ENCODE assay signal across 8 cellular contexts in genomic region chr2:171161425-171162289, GRCh38. TPM values are rescaled to one million over a fixed set of nuclear protein-coding genes. Genes with fewer than 3 reads are reported as not detected.
DNase-seq lines count a peak whose midpoint lies in the region; ATAC-seq and TF ChIP-seq lines count a peak whose summit lies in the region.

No MANE protein-coding gene starts in this region.

- H3K36me3 ChIP-seq in thyroid gland, result no peaks in the 10 kb centered on the region

- no peak for ATAC-seq in activated T-cell treated with anti-CD3 and anti-CD28 coated beads, Interleukin-2, amount 50 U/mL, for 4 hours
- ATAC-seq in activated naive CD8-positive, alpha-beta T cell treated with anti-CD3 and anti-CD28 coated beads, Interleukin-2, amount 50 U/mL, for 24 hours, result no peak
- no peak for ATAC-seq in GM21526 (IDR thresholded peaks at IDR 0.05; ENCODE audit: low FRiP score, unreplicated experiment)

- TF ChIP-seq POLR2A in thyroid gland (IDR thresholded peaks at IDR 0.05), result no peak

- no peaks in the 10 kb centered on the region for H3K27me3 Mint-ChIP-seq in activated T-cell treated with anti-CD3 and anti-CD28 coated beads, Interleukin-2, amount 50 U/mL, for 4 hours (ENCODE audit: low read depth)
- H3K27me3 Mint-ChIP-seq in activated naive CD8-positive, alpha-beta T cell treated with anti-CD3 and anti-CD28 coated beads, Interleukin-2, amount 50 U/mL, for 24 hours, result peaks cover 5% of the 10 kb centered on the region

- TF ChIP-seq CTCF in thyroid gland (IDR thresholded peaks at IDR 0.05), result no peak

- WGBS in thyroid gland, 2 donors, result 32 to 37% methylated on average over 12 of the region's 12 CpGs

- no peak for DNase-seq in activated T-cell treated with anti-CD3 and anti-CD28 coated beads, Interleukin-2, amount 50 U/mL, for 4 hours
- no peak for DNase-seq in activated T-cell treated with anti-CD3 and anti-CD28 coated beads, Interleukin-2, amount 50 U/mL, for 48 hours
- no peak for DNase-seq in activated naive CD8-positive, alpha-beta T cell treated with anti-CD3 and anti-CD28 coated beads, Interleukin-2, amount 50 U/mL, for 24 hours
- no peak for DNase-seq in thyroid gland
- DNase-seq in amniotic stem cell (lab: John Stamatoyannopoulos, UW), result no peak
- DNase-seq in EL, result no peak

- H3K27ac ChIP-seq in layer of hippocampus (ENCODE audit: low read depth, low read length) (peak overlapping the region; percentile 91), thyroid gland (peak overlapping the region; percentile 86 to 98 (median 86))

- H3K9me3 ChIP-seq in thyroid gland, result no peaks in the 10 kb centered on the region

- H3K4me3 ChIP-seq in thyroid gland (replicated peaks in 1 of 3), result peak overlapping the region; percentile 18 to 71 (median 66)

- H3K36me3 Mint-ChIP-seq in activated T-cell treated with anti-CD3 and anti-CD28 coated beads, Interleukin-2, amount 50 U/mL, for 4 hours (ENCODE audit: insufficient read depth), result peaks cover 2% of the 10 kb centered on the region
- H3K36me3 Mint-ChIP-seq in activated naive CD8-positive, alpha-beta T cell treated with anti-CD3 and anti-CD28 coated beads, Interleukin-2, amount 50 U/mL, for 24 hours (ENCODE audit: low read depth), result no peaks in the 10 kb centered on the region

- peak overlapping the region; percentile 88 for H3K4me3 Mint-ChIP-seq in activated T-cell treated with anti-CD3 and anti-CD28 coated beads, Interleukin-2, amount 50 U/mL, for 4 hours
- peak overlapping the region; percentile 88 for H3K4me3 Mint-ChIP-seq in activated naive CD8-positive, alpha-beta T cell treated with anti-CD3 and anti-CD28 coated beads, Interleukin-2, amount 50 U/mL, for 24 hours

- intact Hi-C loops in thyroid gland (cut with DNase I), result loop anchor here (5.0 to 10.0 kb wide), 2 partner anchors 194 to 253 kb away; no protein-coding TSS in a partner anchor

- peak overlapping the region; percentile 90 for H3K27ac Mint-ChIP-seq in activated naive CD8-positive, alpha-beta T cell treated with anti-CD3 and anti-CD28 coated beads, Interleukin-2, amount 50 U/mL, for 24 hours

- peaks cover 0 to 8% of the 10 kb centered on the region in 2 donors for H3K4me1 ChIP-seq in thyroid gland

- no peaks in the 10 kb centered on the region for H3K9me3 Mint-ChIP-seq in activated T-cell treated with anti-CD3 and anti-CD28 coated beads, Interleukin-2, amount 50 U/mL, for 4 hours
- no peaks in the 10 kb centered on the region for H3K9me3 Mint-ChIP-seq in activated naive CD8-positive, alpha-beta T cell treated with anti-CD3 and anti-CD28 coated beads, Interleukin-2, amount 50 U/mL, for 24 hours

- H3K4me1 Mint-ChIP-seq in activated T-cell treated with anti-CD3 and anti-CD28 coated beads, Interleukin-2, amount 50 U/mL, for 4 hours (ENCODE audit: low read depth), result peaks cover 49% of the 10 kb centered on the region
- H3K4me1 Mint-ChIP-seq in activated naive CD8-positive, alpha-beta T cell treated with anti-CD3 and anti-CD28 coated beads, Interleukin-2, amount 50 U/mL, for 24 hours, result peaks cover 51% of the 10 kb centered on the region

- H3K27me3 ChIP-seq in layer of hippocampus (ENCODE audit: control insufficient read depth, insufficient read depth, low read length), result no peaks in the 10 kb centered on the region
- H3K27me3 ChIP-seq in thyroid gland, result no peaks in the 10 kb centered on the region

RNA-seq across cellular contexts. Expression of gene TLK1, which starts 1.0 kb away (rescaled TPM):
- 10 to 100 TPM; 78.3 to 81.1 (median 80.8) TPM for total RNA-seq in activated T-cell treated with anti-CD3 and anti-CD28 coated beads, Interleukin-2, amount 50 U/mL, for 4 hours
- total RNA-seq in thyroid gland, result 10 to 100 TPM; 41.0 to 57.6 (median 51.6) TPM
